ENCODE assay signal across 1 cellular context in the genomic region with DNA sequence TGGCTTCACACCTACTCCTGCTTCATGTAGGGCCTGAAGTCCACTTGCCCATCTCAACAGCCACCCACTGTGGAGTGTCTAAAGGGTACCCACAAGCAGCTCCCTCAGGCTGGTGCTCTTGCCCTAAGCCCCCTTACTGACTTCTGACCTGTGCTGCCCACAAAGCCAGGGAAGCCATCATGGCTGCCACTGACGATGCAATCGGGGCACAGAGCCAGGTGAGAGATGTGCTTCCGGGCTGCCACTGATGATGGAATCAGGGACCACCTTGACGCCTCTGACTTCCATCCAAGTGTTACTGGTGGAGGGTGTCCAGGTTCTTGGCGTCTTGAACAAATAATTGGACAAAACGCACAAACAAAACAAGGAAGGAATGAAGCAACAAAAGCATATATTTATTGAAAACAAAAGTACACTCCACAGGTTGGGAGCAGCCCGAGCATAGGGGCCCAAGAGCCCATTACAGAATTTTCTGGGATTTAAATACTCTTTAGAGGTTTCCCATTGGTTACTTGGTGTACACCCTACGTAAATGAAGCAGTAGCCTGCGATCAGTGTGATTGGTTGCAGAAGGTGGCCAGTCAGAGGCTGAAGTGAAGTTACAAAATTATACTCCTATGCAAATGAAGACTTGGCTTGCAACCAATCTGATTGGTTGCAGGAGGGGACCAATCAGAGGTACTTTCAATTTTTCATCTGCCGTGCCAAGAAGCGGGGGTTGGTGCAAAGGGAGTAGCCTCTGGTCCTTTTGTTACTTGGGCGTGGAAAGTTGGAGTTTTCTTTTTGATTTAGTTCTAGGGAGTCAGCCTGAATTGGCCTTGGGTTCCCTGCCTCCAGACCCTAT.
TF ChIP-seq lines count a peak whose summit lies in the region.

No MANE protein-coding gene starts in this region.

TF ChIP-seq in H1, 55 proteins besides CTCF, POLR2A, EP300 and RAD21:
- TF ChIP-seq, protein P1, sequence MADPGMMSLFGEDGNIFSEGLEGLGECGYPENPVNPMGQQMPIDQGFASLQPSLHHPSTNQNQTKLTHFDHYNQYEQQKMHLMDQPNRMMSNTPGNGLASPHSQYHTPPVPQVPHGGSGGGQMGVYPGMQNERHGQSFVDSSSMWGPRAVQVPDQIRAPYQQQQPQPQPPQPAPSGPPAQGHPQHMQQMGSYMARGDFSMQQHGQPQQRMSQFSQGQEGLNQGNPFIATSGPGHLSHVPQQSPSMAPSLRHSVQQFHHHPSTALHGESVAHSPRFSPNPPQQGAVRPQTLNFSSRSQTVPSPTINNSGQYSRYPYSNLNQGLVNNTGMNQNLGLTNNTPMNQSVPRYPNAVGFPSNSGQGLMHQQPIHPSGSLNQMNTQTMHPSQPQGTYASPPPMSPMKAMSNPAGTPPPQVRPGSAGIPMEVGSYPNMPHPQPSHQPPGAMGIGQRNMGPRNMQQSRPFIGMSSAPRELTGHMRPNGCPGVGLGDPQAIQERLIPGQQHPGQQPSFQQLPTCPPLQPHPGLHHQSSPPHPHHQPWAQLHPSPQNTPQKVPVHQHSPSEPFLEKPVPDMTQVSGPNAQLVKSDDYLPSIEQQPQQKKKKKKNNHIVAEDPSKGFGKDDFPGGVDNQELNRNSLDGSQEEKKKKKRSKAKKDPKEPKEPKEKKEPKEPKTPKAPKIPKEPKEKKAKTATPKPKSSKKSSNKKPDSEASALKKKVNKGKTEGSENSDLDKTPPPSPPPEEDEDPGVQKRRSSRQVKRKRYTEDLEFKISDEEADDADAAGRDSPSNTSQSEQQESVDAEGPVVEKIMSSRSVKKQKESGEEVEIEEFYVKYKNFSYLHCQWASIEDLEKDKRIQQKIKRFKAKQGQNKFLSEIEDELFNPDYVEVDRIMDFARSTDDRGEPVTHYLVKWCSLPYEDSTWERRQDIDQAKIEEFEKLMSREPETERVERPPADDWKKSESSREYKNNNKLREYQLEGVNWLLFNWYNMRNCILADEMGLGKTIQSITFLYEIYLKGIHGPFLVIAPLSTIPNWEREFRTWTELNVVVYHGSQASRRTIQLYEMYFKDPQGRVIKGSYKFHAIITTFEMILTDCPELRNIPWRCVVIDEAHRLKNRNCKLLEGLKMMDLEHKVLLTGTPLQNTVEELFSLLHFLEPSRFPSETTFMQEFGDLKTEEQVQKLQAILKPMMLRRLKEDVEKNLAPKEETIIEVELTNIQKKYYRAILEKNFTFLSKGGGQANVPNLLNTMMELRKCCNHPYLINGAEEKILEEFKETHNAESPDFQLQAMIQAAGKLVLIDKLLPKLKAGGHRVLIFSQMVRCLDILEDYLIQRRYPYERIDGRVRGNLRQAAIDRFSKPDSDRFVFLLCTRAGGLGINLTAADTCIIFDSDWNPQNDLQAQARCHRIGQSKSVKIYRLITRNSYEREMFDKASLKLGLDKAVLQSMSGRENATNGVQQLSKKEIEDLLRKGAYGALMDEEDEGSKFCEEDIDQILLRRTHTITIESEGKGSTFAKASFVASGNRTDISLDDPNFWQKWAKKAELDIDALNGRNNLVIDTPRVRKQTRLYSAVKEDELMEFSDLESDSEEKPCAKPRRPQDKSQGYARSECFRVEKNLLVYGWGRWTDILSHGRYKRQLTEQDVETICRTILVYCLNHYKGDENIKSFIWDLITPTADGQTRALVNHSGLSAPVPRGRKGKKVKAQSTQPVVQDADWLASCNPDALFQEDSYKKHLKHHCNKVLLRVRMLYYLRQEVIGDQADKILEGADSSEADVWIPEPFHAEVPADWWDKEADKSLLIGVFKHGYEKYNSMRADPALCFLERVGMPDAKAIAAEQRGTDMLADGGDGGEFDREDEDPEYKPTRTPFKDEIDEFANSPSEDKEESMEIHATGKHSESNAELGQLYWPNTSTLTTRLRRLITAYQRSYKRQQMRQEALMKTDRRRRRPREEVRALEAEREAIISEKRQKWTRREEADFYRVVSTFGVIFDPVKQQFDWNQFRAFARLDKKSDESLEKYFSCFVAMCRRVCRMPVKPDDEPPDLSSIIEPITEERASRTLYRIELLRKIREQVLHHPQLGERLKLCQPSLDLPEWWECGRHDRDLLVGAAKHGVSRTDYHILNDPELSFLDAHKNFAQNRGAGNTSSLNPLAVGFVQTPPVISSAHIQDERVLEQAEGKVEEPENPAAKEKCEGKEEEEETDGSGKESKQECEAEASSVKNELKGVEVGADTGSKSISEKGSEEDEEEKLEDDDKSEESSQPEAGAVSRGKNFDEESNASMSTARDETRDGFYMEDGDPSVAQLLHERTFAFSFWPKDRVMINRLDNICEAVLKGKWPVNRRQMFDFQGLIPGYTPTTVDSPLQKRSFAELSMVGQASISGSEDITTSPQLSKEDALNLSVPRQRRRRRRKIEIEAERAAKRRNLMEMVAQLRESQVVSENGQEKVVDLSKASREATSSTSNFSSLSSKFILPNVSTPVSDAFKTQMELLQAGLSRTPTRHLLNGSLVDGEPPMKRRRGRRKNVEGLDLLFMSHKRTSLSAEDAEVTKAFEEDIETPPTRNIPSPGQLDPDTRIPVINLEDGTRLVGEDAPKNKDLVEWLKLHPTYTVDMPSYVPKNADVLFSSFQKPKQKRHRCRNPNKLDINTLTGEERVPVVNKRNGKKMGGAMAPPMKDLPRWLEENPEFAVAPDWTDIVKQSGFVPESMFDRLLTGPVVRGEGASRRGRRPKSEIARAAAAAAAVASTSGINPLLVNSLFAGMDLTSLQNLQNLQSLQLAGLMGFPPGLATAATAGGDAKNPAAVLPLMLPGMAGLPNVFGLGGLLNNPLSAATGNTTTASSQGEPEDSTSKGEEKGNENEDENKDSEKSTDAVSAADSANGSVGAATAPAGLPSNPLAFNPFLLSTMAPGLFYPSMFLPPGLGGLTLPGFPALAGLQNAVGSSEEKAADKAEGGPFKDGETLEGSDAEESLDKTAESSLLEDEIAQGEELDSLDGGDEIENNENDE (IDR thresholded peaks at IDR 0.05; ENCODE audit: insufficient replicate concordance, low read length) = no peak
- TF ChIP-seq CREB1 (IDR thresholded peaks at IDR 0.05) (no peak), SP4 (IDR thresholded peaks at IDR 0.05; ENCODE audit: low read length) (no peak), JUN (IDR thresholded peaks at IDR 0.05; ENCODE audit: low read depth, low read length) (no peak), SAP30 (IDR thresholded peaks at IDR 0.05; ENCODE audit: insufficient read depth, insufficient replicate concordance, low read length) (no peak), POU5F1 (IDR thresholded peaks at IDR 0.05; ENCODE audit: low read depth, low read length) (no peak)
TF ChIP-seq in H1: peak in this region for 0.
